In genomic region chr6:24868765-24869164, GRCh38 we compare ENCODE assay signal across 17 cellular contexts.
DNase-seq lines count a peak whose midpoint lies in the region; ATAC-seq and TF ChIP-seq lines count a peak whose summit lies in the region.
"Had no signal": no experiment of that assay in that cellular context is flagged by ENCODE, and none has a peak within 500 bp of the region (broad histone marks: within the 10 kb centered on the region; RNA-seq: fewer than 3 reads in every experiment).

No MANE protein-coding gene starts in this region.

- H3K27me3 Mint-ChIP-seq in CD4-positive, alpha-beta T cell, result no peaks in the 10 kb centered on the region
- H3K27me3 Mint-ChIP-seq in CD8-positive, alpha-beta memory T cell, result no peaks in the 10 kb centered on the region
- no peaks in the 10 kb centered on the region for H3K27me3 Mint-ChIP-seq in activated naive CD8-positive, alpha-beta T cell
- H3K27me3 Mint-ChIP-seq in naive thymus-derived CD4-positive, alpha-beta T cell, result no peaks in the 10 kb centered on the region

- no peaks in the 10 kb centered on the region for H3K9me3 ChIP-seq in CD4-positive, alpha-beta T cell (ENCODE audit: control insufficient read depth, low read length)
- no peaks in the 10 kb centered on the region for H3K9me3 ChIP-seq in CD8-positive, alpha-beta memory T cell (ENCODE audit: low read length)
- no peaks in the 10 kb centered on the region for H3K9me3 ChIP-seq in naive thymus-derived CD4-positive, alpha-beta T cell (ENCODE audit: control insufficient read depth in 2 of 3, low read length in 3 of 3)
- no peaks in the 10 kb centered on the region for H3K9me3 ChIP-seq in PC-9 (ENCODE audit: insufficient read depth, low read depth)
- H3K9me3 ChIP-seq: BLaER1, Caco-2, HAP-1, SJCRH30 had no signal

- intact Hi-C loops in CD4-positive, alpha-beta T cell (cut with DNase I, micrococcal nuclease), result loop anchor here in 1 of 2 experiments (5.0 kb wide), 1 partner anchor 1534 kb away; the partner anchor contains the start of gene BTN3A1
- intact Hi-C loops in naive thymus-derived CD4-positive, alpha-beta T cell (cut with micrococcal nuclease), result no loop called here
- intact Hi-C loops in PC-9 (cut with micrococcal nuclease; ENCODE audit: unreplicated experiment), result no loop called here

- H3K27ac Mint-ChIP-seq in CD4-positive, alpha-beta T cell, result peak overlapping the region; percentile 93
- peak overlapping the region in 7 of 8 donors; percentile 34 to 90 (median 65) for H3K27ac Mint-ChIP-seq in CD8-positive, alpha-beta memory T cell
- peak overlapping the region; percentile 91 for H3K27ac Mint-ChIP-seq in activated naive CD8-positive, alpha-beta T cell
- H3K27ac Mint-ChIP-seq in naive thymus-derived CD4-positive, alpha-beta T cell, result peak overlapping the region in 8 of 9 donors; percentile 47 to 98 (median 88)

- POLR2A ChIA-PET in CD4-positive, alpha-beta T cell (lab: Charles Lee), result interaction anchor here (0.7 to 1.1 kb wide), 3 partner anchors 10 to 149 kb away, joined by 3 to 5 read pairs (median 3); no protein-coding TSS in a partner anchor
- POLR2A ChIA-PET in CD8-positive, alpha-beta memory T cell (lab: Charles Lee), result interaction anchor here (0.6 kb wide), 1 partner anchor 12 kb away, joined by 3 read pairs; no protein-coding TSS in a partner anchor
- POLR2A ChIA-PET in naive thymus-derived CD4-positive, alpha-beta T cell (lab: Charles Lee), result interaction anchor here (0.7 to 2.0 kb wide), 3 partner anchors 43 to 169 kb away, joined by 3 to 8 read pairs (median 3); no protein-coding TSS in a partner anchor
- POLR2A ChIA-PET in PC-9 (lab: Charles Lee; ENCODE audit: unreplicated experiment), result no interaction called here

- H3K4me3 Mint-ChIP-seq in CD4-positive, alpha-beta T cell, result no peak overlapping the region
- no peak overlapping the region for H3K4me3 Mint-ChIP-seq in CD8-positive, alpha-beta memory T cell
- H3K4me3 Mint-ChIP-seq in activated naive CD8-positive, alpha-beta T cell, result no peak overlapping the region
- peak overlapping the region in 3 of 10 donors; percentile 3 to 57 (median 18) for H3K4me3 Mint-ChIP-seq in naive thymus-derived CD4-positive, alpha-beta T cell

- peaks cover 71% of the 10 kb centered on the region for H3K4me1 ChIP-seq in CD8-positive, alpha-beta memory T cell (ENCODE audit: insufficient read depth, low read length)
- H3K4me1 ChIP-seq in naive thymus-derived CD4-positive, alpha-beta T cell (ENCODE audit: control insufficient read depth in 2 of 2, insufficient read depth in 2 of 2, low read length in 2 of 2), result peaks cover 11 to 74% of the 10 kb centered on the region in 2 donors
- H3K4me1 ChIP-seq in PC-9 (replicated peaks; ENCODE audit: insufficient read depth), result no peaks in the 10 kb centered on the region
- H3K4me1 ChIP-seq: BLaER1, Caco-2, SJCRH30 had no signal

- H3F3A ChIP-seq in PC-9 (ENCODE audit: insufficient read depth, low read depth), result no peaks in the 10 kb centered on the region

- no peaks in the 10 kb centered on the region for H3K9me3 Mint-ChIP-seq in CD4-positive, alpha-beta T cell
- no peaks in the 10 kb centered on the region for H3K9me3 Mint-ChIP-seq in CD8-positive, alpha-beta memory T cell
- H3K9me3 Mint-ChIP-seq in activated naive CD8-positive, alpha-beta T cell (ENCODE audit: low read depth), result no peaks in the 10 kb centered on the region
- H3K9me3 Mint-ChIP-seq in naive thymus-derived CD4-positive, alpha-beta T cell, result no peaks in the 10 kb centered on the region

- no peak overlapping the region for H3K4me2 ChIP-seq in PC-9
- H3K4me2 ChIP-seq: BLaER1 had no signal

- ATAC-seq in CD4-positive, alpha-beta T cell (ENCODE audit: poor library complexity), result no peak
- no peak for ATAC-seq in naive thymus-derived CD4-positive, alpha-beta T cell
- no peak for ATAC-seq in GM18867 (IDR thresholded peaks at IDR 0.05; ENCODE audit: unreplicated experiment)

- no peaks in the 10 kb centered on the region for H3K79me2 ChIP-seq in PC-9 (ENCODE audit: low read depth)

- no peak for DNase-seq in CD4-positive, alpha-beta T cell
- no peak for DNase-seq in CD8-positive, alpha-beta memory T cell
- no peak for DNase-seq in naive thymus-derived CD4-positive, alpha-beta T cell
- DNase-seq in NCI-H748 treated with DMSO at 0.1 percent for 48 hours (lab: John Stamatoyannopoulos, UW), result no peak
- no peak for DNase-seq in PC-9
- DNase-seq in inferior parietal cortex (ENCODE audit: extremely low spot score), result no peak
- DNase-seq: Caco-2, MV-4-11, NCI-H1417 treated with DMSO at 0.1 percent for 48 hours, NCI-H2227 treated with DMSO at 0.1 percent for 48 hours, NCI-H524 treated with DMSO at 0.1 percent for 48 hours, RPMI8226, SJCRH30 had no signal

- no peak overlapping the region for H2AFZ ChIP-seq in PC-9

- H3K9me2 ChIP-seq in PC-9 (ENCODE audit: insufficient read depth), result no peaks in the 10 kb centered on the region

- no peaks in the 10 kb centered on the region for H3K27me3 ChIP-seq in CD4-positive, alpha-beta T cell (ENCODE audit: control insufficient read depth, insufficient read depth, low read length)
- no peaks in the 10 kb centered on the region for H3K27me3 ChIP-seq in CD8-positive, alpha-beta memory T cell (ENCODE audit: insufficient read depth, low read length, poor library complexity, severe bottlenecking)
- H3K27me3 ChIP-seq in naive thymus-derived CD4-positive, alpha-beta T cell (ENCODE audit: control insufficient read depth in 2 of 2, insufficient read depth in 2 of 2, low read length in 2 of 2), result no peaks in the 10 kb centered on the region
- H3K27me3 ChIP-seq in PC-9 (ENCODE audit: insufficient read depth, low read depth), result no peaks in the 10 kb centered on the region
- H3K27me3 ChIP-seq: BLaER1, SJCRH30 had no signal

- peaks cover 80% of the 10 kb centered on the region for H3K4me1 Mint-ChIP-seq in CD4-positive, alpha-beta T cell (ENCODE audit: low read depth)
- peaks cover 54 to 73% (median 67%) of the 10 kb centered on the region in 3 donors for H3K4me1 Mint-ChIP-seq in CD8-positive, alpha-beta memory T cell
- peaks cover 72% of the 10 kb centered on the region for H3K4me1 Mint-ChIP-seq in activated naive CD8-positive, alpha-beta T cell (ENCODE audit: low read depth)
- peaks cover 30 to 92% (median 76%) of the 10 kb centered on the region in 7 donors for H3K4me1 Mint-ChIP-seq in naive thymus-derived CD4-positive, alpha-beta T cell

- peaks cover 81% of the 10 kb centered on the region for H3K36me3 ChIP-seq in CD8-positive, alpha-beta memory T cell (ENCODE audit: insufficient read depth, low read length)
- peaks cover 52 to 83% (median 76%) of the 10 kb centered on the region in 3 experiments for H3K36me3 ChIP-seq in naive thymus-derived CD4-positive, alpha-beta T cell (ENCODE audit: control insufficient read depth in 2 of 3, insufficient read depth in 3 of 3, low read length in 3 of 3)
- no peaks in the 10 kb centered on the region for H3K36me3 ChIP-seq in PC-9 (ENCODE audit: low read depth)
- H3K36me3 ChIP-seq: HAP-1, SJCRH30 had no signal

- H3K27ac ChIP-seq in CD4-positive, alpha-beta T cell (ENCODE audit: low read depth, low read length), result peak overlapping the region; percentile 53
- no peak overlapping the region for H3K27ac ChIP-seq in CD8-positive, alpha-beta memory T cell (ENCODE audit: low read depth, low read length)
- H3K27ac ChIP-seq in naive thymus-derived CD4-positive, alpha-beta T cell (ENCODE audit: low read depth, low read length), result no peak overlapping the region
- no peak overlapping the region for H3K27ac ChIP-seq in PC-9
- H3K27ac ChIP-seq: BLaER1, SJCRH30 had no signal

- no peak for TF ChIP-seq CTCF in CD4-positive, alpha-beta T cell (IDR thresholded peaks at IDR 0.05)
- no peak for TF ChIP-seq CTCF in PC-9 (conservative IDR thresholded peaks at IDR 0.05)

- H3K4me3 ChIP-seq in CD8-positive, alpha-beta memory T cell (ENCODE audit: low read length), result no peak overlapping the region
- no peak overlapping the region for H3K4me3 ChIP-seq in naive thymus-derived CD4-positive, alpha-beta T cell (ENCODE audit: low read length)
- no peak overlapping the region for H3K4me3 ChIP-seq in PC-9
- H3K4me3 ChIP-seq: BLaER1, HAP-1, SJCRH30 had no signal

- peaks cover 96% of the 10 kb centered on the region for H3K36me3 Mint-ChIP-seq in CD4-positive, alpha-beta T cell (ENCODE audit: low read depth)
- H3K36me3 Mint-ChIP-seq in CD8-positive, alpha-beta memory T cell, result peaks cover 4 to 93% (median 33%) of the 10 kb centered on the region in 3 donors
- peaks cover 22% of the 10 kb centered on the region for H3K36me3 Mint-ChIP-seq in activated naive CD8-positive, alpha-beta T cell
- H3K36me3 Mint-ChIP-seq in naive thymus-derived CD4-positive, alpha-beta T cell, result peaks cover 14 to 74% (median 50%) of the 10 kb centered on the region in 5 donors

- no peaks in the 10 kb centered on the region for H4K20me1 ChIP-seq in PC-9 (ENCODE audit: insufficient read depth)
- H4K20me1 ChIP-seq: BLaER1 had no signal

- no TSS peak for BruUV-seq in PC-9 (replicated peaks; lab: Mats Ljungman, UMichigan)

- CTCF ChIA-PET in CD4-positive, alpha-beta T cell (lab: Charles Lee), result interaction anchor here (1.2 to 1.4 kb wide), 2 partner anchors 12 to 50 kb away, joined by 3 read pairs; no protein-coding TSS in a partner anchor
- CTCF ChIA-PET in CD8-positive, alpha-beta memory T cell (lab: Charles Lee), result no interaction called here
- CTCF ChIA-PET in naive thymus-derived CD4-positive, alpha-beta T cell (lab: Charles Lee), result interaction anchor here (0.8 to 0.9 kb wide), 2 partner anchors 13 to 80 kb away, joined by 3 read pairs; no protein-coding TSS in a partner anchor
- CTCF ChIA-PET in PC-9 (lab: Charles Lee), result no interaction called here

Comparison
In these comparisons a context has a peak if more than half of its experiments do, and no peak if none do; other contexts are left out.
1. CTCF ChIA-PET loops: an anchor here in CD4-positive, alpha-beta T cell (1.2 to 1.4 kb wide) and naive thymus-derived CD4-positive, alpha-beta T cell (0.8 to 0.9 kb wide); none called in CD8-positive, alpha-beta memory T cell and PC-9.